Comparison of ENCODE assay signal across 22 cellular contexts in genomic region chr7:110371709-110372108, GRCh38.
"Had no signal": no experiment of that assay in that cellular context is flagged by ENCODE, and none has a peak within 500 bp of the region (broad histone marks: within the 10 kb centered on the region; RNA-seq: fewer than 3 reads in every experiment).

No MANE protein-coding gene starts in this region.

- H3K27ac ChIP-seq: HL-60, SJSA1, SK-N-MC had no signal

- H3K27me3 ChIP-seq: MG63, SJSA1 had no signal

- H3K36me3 ChIP-seq: MG63, SJSA1 had no signal

- H3K4me3 ChIP-seq: MG63, SJSA1, SK-N-MC had no signal

- DNase-seq: Karpas-422, KG1, MG63, NCI-H1105, NCI-H1417, NCI-H1436 treated with DMSO at 0.1 percent for 48 hours, NCI-H1694, NCI-H187 treated with DMSO at 0.1 percent for 48 hours, NCI-H2029 treated with DMSO at 0.1 percent for 48 hours, NCI-H2171, NCI-H226, NCI-H446, NCI-H510A, NCI-H524 treated with DMSO at 0.1 percent for 48 hours, NCI-H69, NCI-H774, Right ventricle myocardium superior, RPMI8226, SIG-M5 had no signal

- H3K9me3 ChIP-seq: MG63 had no signal
